12 cellular contexts compared by ENCODE assay signal in genomic region chr3:187913617-187914033, GRCh38.
DNase-seq lines count a peak whose midpoint lies in the region; ATAC-seq, FAIRE-seq and TF ChIP-seq lines count a peak whose summit lies in the region.
"Had no signal": no experiment of that assay in that cellular context is flagged by ENCODE, and none has a peak within 500 bp of the region (broad histone marks: within the 10 kb centered on the region; RNA-seq: fewer than 3 reads in every experiment).

No MANE protein-coding gene starts in this region.

- FAIRE-seq in GM12878 (lab: Jason Lieb, UNC): no peak

- H3K9me3 ChIP-seq in GM12878 (replicated peaks; ENCODE audit: control insufficient read depth, insufficient read depth, low read length) (no peaks in the 10 kb centered on the region), WERI-Rb-1 (ENCODE audit: severe bottlenecking) (no peaks in the 10 kb centered on the region)

- POLR2A ChIA-PET in GM12878 (lab: Charles Lee): no interaction called here

- TF ChIP-seq CTCF in GM12878 (IDR thresholded peaks at IDR 0.05 in 2 of 3, conservative IDR thresholded peaks at IDR 0.05 in 1 of 3; ENCODE audit: control insufficient read depth in 2 of 3, extremely low read depth in 1 of 3, insufficient read depth in 1 of 3, low read depth in 3 of 3, low read length in 3 of 3) (no peak), nephron (IDR thresholded peaks at IDR 0.05; ENCODE audit: unreplicated experiment in 3 of 3) (no peak), GM10266 (IDR thresholded peaks at IDR 0.05; ENCODE audit: control insufficient read depth, insufficient read depth, low read depth, missing control alignments) (no peak), WERI-Rb-1 (IDR thresholded peaks at IDR 0.05; ENCODE audit: low read depth, low read length) (no peak)

- H3K4me2 ChIP-seq in GM12878 (ENCODE audit: control insufficient read depth, insufficient read depth): no peak overlapping the region

- peak; percentile 30 for DNase-seq in DMS153 treated with DMSO at 0.1 percent for 48 hours (lab: John Stamatoyannopoulos, UW; ENCODE audit: unreplicated experiment)
- peak; percentile 49 for DNase-seq in HT1080 (ENCODE audit: low read depth)
- no peak for DNase-seq in GM12878 (ENCODE audit: low read depth, low spot score)
- no peak for DNase-seq in GM10266 (ENCODE audit: extremely low spot score)
- no peak for DNase-seq in WERI-Rb-1
- DNase-seq: activated T-cell treated with anti-CD3 and anti-CD28 coated beads, Interleukin-2, amount 50 U/mL, for 4 hours; immature natural killer cell; NCI-H524 treated with DMSO at 0.1 percent for 48 hours; T1000 had no signal

- in situ Hi-C loops in GM12878 (cut with MboI): no loop called here

- H3K27ac ChIP-seq in GM12878 (ENCODE audit: control insufficient read depth, insufficient read depth): no peak overlapping the region
- no peak overlapping the region for H3K27ac ChIP-seq in WERI-Rb-1

- no peak overlapping the region for H3K4me3 Mint-ChIP-seq in nephron
- H3K4me3 Mint-ChIP-seq: activated T-cell treated with anti-CD3 and anti-CD28 coated beads, Interleukin-2, amount 50 U/mL, for 4 hours; immature natural killer cell had no signal

- SMC1A ChIA-PET in GM12878 (lab: Charles Lee; ENCODE audit: uncharacterized antibody, unreplicated experiment): interaction anchor here (0.6 to 1.3 kb wide), 2 partner anchors 36 to 87 kb away, joined by 3 read pairs; no protein-coding TSS in a partner anchor

- no peak overlapping the region for H3K9ac ChIP-seq in GM12878 (ENCODE audit: control insufficient read depth, insufficient read depth, low read length)

- peaks cover 0 to 6% of the 10 kb centered on the region in 2 experiments; a peak in 3 of 4 replicates for H3K27me3 ChIP-seq in GM12878 (replicated peaks in 1 of 2; ENCODE audit: control insufficient read depth in 2 of 2, insufficient read depth in 2 of 2, low read length in 1 of 2)
- H3K27me3 ChIP-seq in WERI-Rb-1 (ENCODE audit: insufficient read depth, low read depth, severe bottlenecking): no peaks in the 10 kb centered on the region

- intact Hi-C loops in GM12878 (cut with micrococcal nuclease; ENCODE audit: unreplicated experiment): no loop called here

- no peaks in the 10 kb centered on the region for H3K9me3 Mint-ChIP-seq in nephron
- H3K9me3 Mint-ChIP-seq: activated T-cell treated with anti-CD3 and anti-CD28 coated beads, Interleukin-2, amount 50 U/mL, for 4 hours; immature natural killer cell had no signal

- peaks cover 31% of the 10 kb centered on the region for H3K4me1 Mint-ChIP-seq in nephron

- H3K27ac Mint-ChIP-seq in nephron: peak overlapping the region; percentile 0 to 14 (median 5)
- H3K27ac Mint-ChIP-seq: immature natural killer cell had no signal

- H3K36me3 ChIP-seq in GM12878 (ENCODE audit: control insufficient read depth in 2 of 2, insufficient read depth in 2 of 2, low read length in 1 of 2): no peaks in the 10 kb centered on the region
- H3K36me3 ChIP-seq in WERI-Rb-1: no peaks in the 10 kb centered on the region

- RAD21 ChIA-PET in GM12878 (lab: Charles Lee; ENCODE audit: unreplicated experiment): interaction anchor here (0.7 kb wide), 1 partner anchor 167 kb away, joined by 3 read pairs; no protein-coding TSS in a partner anchor

- no peaks in the 10 kb centered on the region for H3K36me3 Mint-ChIP-seq in nephron (ENCODE audit: low read depth)

- 50% methylated on average over 2 of the region's 2 CpGs for WGBS in GM12878 (ENCODE audit: insufficient coverage, insufficient replicate concordance, low lambda C conversion rate, missing lambda C conversion rate)

- TF ChIP-seq RAD21 in GM12878 (IDR thresholded peaks at IDR 0.05; ENCODE audit: insufficient read depth, low read depth, low read length): no peak

- no peak for TF ChIP-seq POLR2A in GM12878 (IDR thresholded peaks at IDR 0.05; ENCODE audit: low read depth, low read length)

- TF ChIP-seq EP300 in GM12878 (IDR thresholded peaks at IDR 0.05; ENCODE audit: borderline replicate concordance in 1 of 2, control insufficient read depth in 1 of 2, low read depth in 2 of 2, low read length in 2 of 2): no peak

- peaks cover 5% of the 10 kb centered on the region; the same call in 1 of the 2 replicates for H3K4me1 ChIP-seq in GM12878 (ENCODE audit: control insufficient read depth, insufficient read depth, low read length)

- BruUV-seq in GM12878 (replicated peaks; lab: Mats Ljungman, UMichigan): no TSS peak

- ATAC-seq in GM12878 (peak; percentile 32; the same call in 1 of the 3 replicates), HG03280 (IDR thresholded peaks at IDR 0.05; ENCODE audit: unreplicated experiment) (no peak), HG02610 (IDR thresholded peaks at IDR 0.05; ENCODE audit: unreplicated experiment) (no peak)

- H3K27me3 Mint-ChIP-seq in nephron (ENCODE audit: low read depth): peaks cover 4% of the 10 kb centered on the region

- CTCF ChIA-PET in GM12878 (lab: Yijun Ruan, JAX): interaction anchor here (0.8 to 1.8 kb wide), 2 partner anchors 25 to 173 kb away, joined by 3 read pairs; no protein-coding TSS in a partner anchor

- no peaks in the 10 kb centered on the region for H3K79me2 ChIP-seq in GM12878 (ENCODE audit: control insufficient read depth, insufficient read depth, low read length)

- H2AFZ ChIP-seq in GM12878 (ENCODE audit: control insufficient read depth, low read depth, low read length): no peak overlapping the region

- no peaks in the 10 kb centered on the region for H4K20me1 ChIP-seq in GM12878 (ENCODE audit: control insufficient read depth, insufficient read depth)

- H3K4me3 ChIP-seq in GM12878 (no peak overlapping the region), WERI-Rb-1 (ENCODE audit: low read depth, low read length) (no peak overlapping the region)

TF ChIP-seq in GM12878, 131 proteins besides CTCF, POLR2A, EP300 and RAD21:
- no peak for TF ChIP-seq RB1 (IDR thresholded peaks at IDR 0.05; ENCODE audit: borderline replicate concordance)
- TF ChIP-seq MYB (IDR thresholded peaks at IDR 0.05; ENCODE audit: borderline replicate concordance, low read depth, low read length): no peak
- TF ChIP-seq JUND (IDR thresholded peaks at IDR 0.05; ENCODE audit: low read depth, low read length): no peak
- TF ChIP-seq RFX5 (IDR thresholded peaks at IDR 0.05; ENCODE audit: low read depth, low read length): no peak
- TF ChIP-seq MAX (IDR thresholded peaks at IDR 0.05; ENCODE audit: low read depth, low read length): no peak
- no peak for TF ChIP-seq PAX5 (IDR thresholded peaks at IDR 0.05; ENCODE audit: borderline replicate concordance, low read depth, low read length)
- TF ChIP-seq ZZZ3 (IDR thresholded peaks at IDR 0.05; ENCODE audit: control insufficient read depth, insufficient read length, low read depth): no peak

Comparison
In these comparisons a context has a peak if more than half of its experiments do, and no peak if none do; other contexts are left out.
1. DNase-seq: peak in DMS153 treated with DMSO at 0.1 percent for 48 hours (single experiment) and HT1080 (single experiment); none in GM12878 (single experiment), GM10266 (single experiment) and WERI-Rb-1 (single experiment).